In genomic region chr16:19713697-19714096, GRCh38 we compare ENCODE assay signal across 36 cellular contexts.
"Had no signal": no experiment of that assay in that cellular context is flagged by ENCODE, and none has a peak within 500 bp of the region (broad histone marks: within the 10 kb centered on the region; RNA-seq: fewer than 3 reads in every experiment).

No MANE protein-coding gene starts in this region.

- ATAC-seq: activated CD4-positive, alpha-beta T cell treated with anti-CD3 and anti-CD28 coated beads for 36 hours; activated CD4-positive, CD25-positive, alpha-beta regulatory T cell treated with anti-CD3 and anti-CD28 coated beads, Interleukin-2, amount 50 U/mL, for 24 hours; activated CD8-positive, alpha-beta memory T cell treated with anti-CD3 and anti-CD28 coated beads, Interleukin-2, amount 10 ng/mL, durations not matched to agents 7 days and 5 days; activated CD8-positive, alpha-beta T cell treated with anti-CD3 and anti-CD28 coated beads, Interleukin-2, amount 10 ng/mL, durations not matched to agents 7 days and 5 days; activated naive CD4-positive, alpha-beta T cell treated with anti-CD3 and anti-CD28 coated beads, Interleukin-2, amount 50 U/mL, for 72 hours; body of pancreas; WTC11 had no signal

- H3K4me3 Mint-ChIP-seq: activated CD4-positive, alpha-beta memory T cell treated with anti-CD3 and anti-CD28 coated beads, Interleukin-2, amount 10 ng/mL, durations not matched to agents 7 days and 5 days; activated CD4-positive, alpha-beta T cell treated with anti-CD3 and anti-CD28 coated beads for 36 hours; activated CD4-positive, alpha-beta T cell treated with anti-CD3 and anti-CD28 coated beads, Interleukin-2, amount 10 ng/mL, durations not matched to agents 7 days and 5 days; activated CD8-positive, alpha-beta memory T cell treated with anti-CD3 and anti-CD28 coated beads, Interleukin-2, amount 10 ng/mL, durations not matched to agents 7 days and 5 days; activated CD8-positive, alpha-beta T cell treated with anti-CD3 and anti-CD28 coated beads, Interleukin-2, amount 10 ng/mL, durations not matched to agents 7 days and 5 days; activated naive CD4-positive, alpha-beta T cell treated with anti-CD3 and anti-CD28 coated beads for 36 hours; activated naive CD8-positive, alpha-beta T cell treated with anti-CD3 and anti-CD28 coated beads for 36 hours; activated T-cell treated with anti-CD3 and anti-CD28 coated beads, Interleukin-2, amount 50 U/mL, for 24 hours; T-helper 1 cell treated with Interleukin-12 subunit alpha and Interleukin-12 subunit beta and Interleukin-4 antibody, amounts not matched to agents 30 μg/mL and 1 μg/mL, for 36 hours; T-helper 2 cell treated with Interferon-gamma antibody and Interleukin-4, amounts not matched to agents 5 μg/mL and 100 μg/mL, for 36 hours; WTC11 had no signal

- H3K27ac Mint-ChIP-seq: activated CD4-positive, alpha-beta memory T cell treated with anti-CD3 and anti-CD28 coated beads, Interleukin-2, amount 10 ng/mL, durations not matched to agents 7 days and 5 days; activated CD4-positive, alpha-beta T cell treated with anti-CD3 and anti-CD28 coated beads for 36 hours; activated CD4-positive, alpha-beta T cell treated with anti-CD3 and anti-CD28 coated beads, Interleukin-2, amount 10 ng/mL, durations not matched to agents 7 days and 5 days; activated CD8-positive, alpha-beta memory T cell treated with anti-CD3 and anti-CD28 coated beads, Interleukin-2, amount 10 ng/mL, durations not matched to agents 7 days and 5 days; activated CD8-positive, alpha-beta T cell treated with anti-CD3 and anti-CD28 coated beads, Interleukin-2, amount 10 ng/mL, durations not matched to agents 7 days and 5 days; activated naive CD4-positive, alpha-beta T cell treated with anti-CD3 and anti-CD28 coated beads for 36 hours; activated naive CD8-positive, alpha-beta T cell treated with anti-CD3 and anti-CD28 coated beads for 36 hours; T-helper 1 cell treated with Interleukin-12 subunit alpha and Interleukin-12 subunit beta and Interleukin-4 antibody, amounts not matched to agents 30 μg/mL and 1 μg/mL, for 36 hours; T-helper 2 cell treated with Interferon-gamma antibody and Interleukin-4, amounts not matched to agents 5 μg/mL and 100 μg/mL, for 36 hours had no signal

- FAIRE-seq: astrocyte had no signal

- H3K27me3 ChIP-seq: adrenal gland, body of pancreas, brain microvascular endothelial cell, breast epithelium had no signal

- H3K4me3 ChIP-seq: adrenal gland, body of pancreas, breast epithelium had no signal

- DNase-seq: activated CD4-positive, alpha-beta memory T cell treated with anti-CD3 and anti-CD28 coated beads, Interleukin-2, amount 10 ng/mL, durations not matched to agents 7 days and 5 days; activated CD4-positive, alpha-beta T cell treated with anti-CD3 and anti-CD28 coated beads for 1 hour; activated CD4-positive, alpha-beta T cell treated with anti-CD3 and anti-CD28 coated beads for 36 hours; activated CD4-positive, alpha-beta T cell treated with anti-CD3 and anti-CD28 coated beads for 48 hours; activated CD4-positive, alpha-beta T cell treated with anti-CD3 and anti-CD28 coated beads, Interleukin-2, amount 10 ng/mL, durations not matched to agents 7 days and 5 days; activated CD4-positive, alpha-beta T cell treated with anti-CD3 and anti-CD28 coated beads, Interleukin-2, amount 50 U/mL, for 48 hours; activated CD4-positive, CD25-positive, alpha-beta regulatory T cell; activated CD8-positive, alpha-beta memory T cell treated with anti-CD3 and anti-CD28 coated beads for 24 hours; activated CD8-positive, alpha-beta memory T cell treated with anti-CD3 and anti-CD28 coated beads, Interleukin-2, amount 10 ng/mL, durations not matched to agents 7 days and 5 days; activated CD8-positive, alpha-beta memory T cell treated with anti-CD3 and anti-CD28 coated beads, Interleukin-2, amount 50 U/mL, for 48 hours; activated CD8-positive, alpha-beta T cell treated with anti-CD3 and anti-CD28 coated beads, Interleukin-2, amount 10 ng/mL, durations not matched to agents 7 days and 5 days; activated effector memory CD4-positive, alpha-beta T cell treated with anti-CD3 and anti-CD28 coated beads, Interleukin-2, amount 50 U/mL, for 16 hours; activated gamma-delta T cell treated with Interleukin-2 at 50 U/mL for 16 hours; activated naive CD4-positive, alpha-beta T cell; activated naive CD4-positive, alpha-beta T cell treated with anti-CD3 and anti-CD28 coated beads for 36 hours; activated naive CD4-positive, alpha-beta T cell treated with anti-CD3 and anti-CD28 coated beads, Interleukin-2, amount 50 U/mL, for 16 hours; activated naive CD8-positive, alpha-beta T cell treated with anti-CD3 and anti-CD28 coated beads for 36 hours; activated T-cell treated with anti-CD3 and anti-CD28 coated beads, Interleukin-2, amount 50 U/mL, for 24 hours; activated T-cell treated with anti-CD3 and anti-CD28 coated beads, Interleukin-2, amount 50 U/mL, for 48 hours; adrenal gland; amniotic stem cell; aorta; body of pancreas; brain microvascular endothelial cell; central memory CD4-positive, alpha-beta T cell; T-helper 1 cell; T-helper 2 cell; T-helper 9 cell; WERI-Rb-1 had no signal

- H3K27me3 Mint-ChIP-seq: activated CD4-positive, alpha-beta memory T cell treated with anti-CD3 and anti-CD28 coated beads, Interleukin-2, amount 10 ng/mL, durations not matched to agents 7 days and 5 days; activated CD4-positive, alpha-beta T cell treated with anti-CD3 and anti-CD28 coated beads for 36 hours; activated CD4-positive, alpha-beta T cell treated with anti-CD3 and anti-CD28 coated beads, Interleukin-2, amount 10 ng/mL, durations not matched to agents 7 days and 5 days; activated CD8-positive, alpha-beta memory T cell treated with anti-CD3 and anti-CD28 coated beads, Interleukin-2, amount 10 ng/mL, durations not matched to agents 7 days and 5 days; activated naive CD8-positive, alpha-beta T cell treated with anti-CD3 and anti-CD28 coated beads for 36 hours; activated T-cell treated with anti-CD3 and anti-CD28 coated beads, Interleukin-2, amount 50 U/mL, for 24 hours had no signal

- H3K36me3 ChIP-seq: breast epithelium had no signal

- H3K9me3 Mint-ChIP-seq: activated CD4-positive, alpha-beta memory T cell treated with anti-CD3 and anti-CD28 coated beads, Interleukin-2, amount 10 ng/mL, durations not matched to agents 7 days and 5 days; activated CD4-positive, alpha-beta T cell treated with anti-CD3 and anti-CD28 coated beads, Interleukin-2, amount 10 ng/mL, durations not matched to agents 7 days and 5 days; activated naive CD4-positive, alpha-beta T cell treated with anti-CD3 and anti-CD28 coated beads for 36 hours; activated naive CD4-positive, alpha-beta T cell treated with anti-CD3 and anti-CD28 coated beads, Interleukin-2, amount 50 U/mL, for 72 hours; activated naive CD8-positive, alpha-beta T cell treated with anti-CD3 and anti-CD28 coated beads for 36 hours; activated T-cell treated with anti-CD3 and anti-CD28 coated beads, Interleukin-2, amount 50 U/mL, for 24 hours; T-helper 1 cell treated with Interleukin-12 subunit alpha and Interleukin-12 subunit beta and Interleukin-4 antibody, amounts not matched to agents 30 μg/mL and 1 μg/mL, for 36 hours; T-helper 2 cell treated with Interferon-gamma antibody and Interleukin-4, amounts not matched to agents 5 μg/mL and 100 μg/mL, for 36 hours; WTC11 had no signal

- H3K9me3 ChIP-seq: adrenal gland, body of pancreas, breast epithelium had no signal

- H3K27ac ChIP-seq: adrenal gland, body of pancreas, brain microvascular endothelial cell, breast epithelium, WERI-Rb-1 had no signal
